Comparison of ENCODE assay signal across 9 cellular contexts in genomic region chr2:161172901-161173540, GRCh38. TPM values are rescaled to one million over a fixed set of nuclear protein-coding genes. Genes with fewer than 3 reads are reported as not detected.
A peak's percentile ranks its signal among the peaks of the same experiment; 100 is the strongest.
DNase-seq lines count a peak whose midpoint lies in the region; ATAC-seq, FAIRE-seq and TF ChIP-seq lines count a peak whose summit lies in the region.
"Had no signal": no experiment of that assay in that cellular context is flagged by ENCODE, and none has a peak within 500 bp of the region (broad histone marks: within the 10 kb centered on the region; RNA-seq: fewer than 3 reads in every experiment).

No MANE protein-coding gene starts in this region.

- TF ChIP-seq RAD21 in GM12878 (IDR thresholded peaks at IDR 0.05; ENCODE audit: insufficient read depth, low read depth, low read length), result no peak

- H3K27me3 ChIP-seq in GM12878 (replicated peaks in 1 of 2; ENCODE audit: control insufficient read depth in 2 of 2, insufficient read depth in 2 of 2, low read length in 1 of 2) (no peaks in the 10 kb centered on the region), thyroid gland (no peaks in the 10 kb centered on the region)

- POLR2A ChIA-PET in GM12878 (lab: Charles Lee), result no interaction called here

- in situ Hi-C loops in GM12878 (cut with MboI), result no loop called here

- H3K79me2 ChIP-seq in GM12878 (ENCODE audit: control insufficient read depth, insufficient read depth, low read length), result peaks cover 86% of the 10 kb centered on the region

- peak; percentile 8 to 35; a peak in 2 of 4 replicates for TF ChIP-seq EP300 in GM12878 (IDR thresholded peaks at IDR 0.05; ENCODE audit: borderline replicate concordance in 1 of 2, control insufficient read depth in 1 of 2, low read depth in 2 of 2, low read length in 2 of 2)

- RAD21 ChIA-PET in GM12878 (lab: Charles Lee; ENCODE audit: unreplicated experiment), result interaction anchor here (0.7 to 1.9 kb wide), 3 partner anchors 33 to 109 kb away, joined by 3 to 9 read pairs (median 4); no protein-coding TSS in a partner anchor

- intact Hi-C loops in GM12878 (cut with micrococcal nuclease; ENCODE audit: unreplicated experiment) (loop anchor here (1.0 to 5.0 kb wide), 2 partner anchors 10 to 36 kb away; no protein-coding TSS in a partner anchor), thyroid gland (cut with DNase I) (no loop called here)

- peak overlapping the region; percentile 69 for H3K4me2 ChIP-seq in GM12878 (ENCODE audit: control insufficient read depth, insufficient read depth)

- SMC1A ChIA-PET in GM12878 (lab: Charles Lee; ENCODE audit: uncharacterized antibody, unreplicated experiment), result interaction anchor here (0.8 to 2.4 kb wide), 8 partner anchors 9 to 109 kb away, joined by 3 to 7 read pairs (median 4); no protein-coding TSS in a partner anchor

- H3K9ac ChIP-seq in GM12878 (ENCODE audit: control insufficient read depth, insufficient read depth, low read length), result no peak overlapping the region

- peaks cover 52% of the 10 kb centered on the region for H3K4me1 ChIP-seq in GM12878 (ENCODE audit: control insufficient read depth, insufficient read depth, low read length)
- peaks cover 4 to 10% of the 10 kb centered on the region in 2 donors for H3K4me1 ChIP-seq in thyroid gland

- DNase-seq in GM12878 (ENCODE audit: low read depth, low spot score), result no peak
- DNase-seq in cerebellum (ENCODE audit: low spot score), result no peak
- no peak for DNase-seq in COLO668 (lab: John Stamatoyannopoulos, UW; ENCODE audit: unreplicated experiment)
- no peak for DNase-seq in thyroid gland
- DNase-seq: EL, H9 had no signal

- peaks cover 0 to 11% of the 10 kb centered on the region in 2 experiments; a peak in 2 of 4 replicates for H3K36me3 ChIP-seq in GM12878 (ENCODE audit: control insufficient read depth in 2 of 2, insufficient read depth in 2 of 2, low read length in 1 of 2)
- H3K36me3 ChIP-seq in thyroid gland, result no peaks in the 10 kb centered on the region

- WGBS in GM12878 (ENCODE audit: insufficient coverage, insufficient replicate concordance, low lambda C conversion rate, missing lambda C conversion rate), result 28% methylated on average over 4 of the region's 4 CpGs
- WGBS in thyroid gland, 2 donors, result 92 to 94% methylated on average over 4 of the region's 4 CpGs

- TF ChIP-seq POLR2A in GM12878 (IDR thresholded peaks at IDR 0.05; ENCODE audit: low read depth, low read length) (no peak), thyroid gland (IDR thresholded peaks at IDR 0.05) (no peak)

- H3K27ac ChIP-seq in GM12878 (ENCODE audit: control insufficient read depth, insufficient read depth) (peak overlapping the region; percentile 36), thyroid gland (no peak overlapping the region)

- H3K9me3 ChIP-seq in GM12878 (replicated peaks; ENCODE audit: control insufficient read depth, insufficient read depth, low read length) (peaks cover 27% of the 10 kb centered on the region), thyroid gland (no peaks in the 10 kb centered on the region)

- FAIRE-seq in GM12878 (lab: Jason Lieb, UNC), result peak; percentile 49

- H4K20me1 ChIP-seq in GM12878 (ENCODE audit: control insufficient read depth, insufficient read depth), result no peaks in the 10 kb centered on the region

- CTCF ChIA-PET in GM12878 (lab: Yijun Ruan, JAX), result no interaction called here

- no peak overlapping the region for H2AFZ ChIP-seq in GM12878 (ENCODE audit: control insufficient read depth, low read depth, low read length)

- ATAC-seq in GM18858 (IDR thresholded peaks at IDR 0.05; ENCODE audit: unreplicated experiment) (peak; percentile 67), GM21381 (IDR thresholded peaks at IDR 0.05; ENCODE audit: unreplicated experiment) (peak; percentile 59), HG03095 (IDR thresholded peaks at IDR 0.05; ENCODE audit: unreplicated experiment) (peak; percentile 49), GM12878 (peak; percentile 70)

- no TSS peak for BruUV-seq in GM12878 (replicated peaks; lab: Mats Ljungman, UMichigan)

- H3K4me3 ChIP-seq in GM12878, result peak overlapping the region; percentile 36; the same call in 1 of the 2 replicates
- no peak overlapping the region for H3K4me3 ChIP-seq in thyroid gland (replicated peaks in 1 of 3)

- TF ChIP-seq CTCF in GM12878 (IDR thresholded peaks at IDR 0.05 in 2 of 3, conservative IDR thresholded peaks at IDR 0.05 in 1 of 3; ENCODE audit: control insufficient read depth in 2 of 3, extremely low read depth in 1 of 3, insufficient read depth in 1 of 3, low read depth in 3 of 3, low read length in 3 of 3) (no peak), thyroid gland (IDR thresholded peaks at IDR 0.05) (no peak)

TF ChIP-seq in GM12878, 131 proteins besides CTCF, POLR2A, EP300 and RAD21 (continues in another document):
- TF ChIP-seq TCF12 (IDR thresholded peaks at IDR 0.05; ENCODE audit: low read depth, low read length) (no peak), IKZF2 (IDR thresholded peaks at IDR 0.05) (peak in 1 of 2 experiments; percentile 28; a peak in 1 of 4 replicates), ZBTB33 (IDR thresholded peaks at IDR 0.05) (no peak), NR2F1 (conservative IDR thresholded peaks at IDR 0.05) (peak; percentile 58; the same call in 1 of the 2 replicates)
- TF ChIP-seq, protein P1, sequence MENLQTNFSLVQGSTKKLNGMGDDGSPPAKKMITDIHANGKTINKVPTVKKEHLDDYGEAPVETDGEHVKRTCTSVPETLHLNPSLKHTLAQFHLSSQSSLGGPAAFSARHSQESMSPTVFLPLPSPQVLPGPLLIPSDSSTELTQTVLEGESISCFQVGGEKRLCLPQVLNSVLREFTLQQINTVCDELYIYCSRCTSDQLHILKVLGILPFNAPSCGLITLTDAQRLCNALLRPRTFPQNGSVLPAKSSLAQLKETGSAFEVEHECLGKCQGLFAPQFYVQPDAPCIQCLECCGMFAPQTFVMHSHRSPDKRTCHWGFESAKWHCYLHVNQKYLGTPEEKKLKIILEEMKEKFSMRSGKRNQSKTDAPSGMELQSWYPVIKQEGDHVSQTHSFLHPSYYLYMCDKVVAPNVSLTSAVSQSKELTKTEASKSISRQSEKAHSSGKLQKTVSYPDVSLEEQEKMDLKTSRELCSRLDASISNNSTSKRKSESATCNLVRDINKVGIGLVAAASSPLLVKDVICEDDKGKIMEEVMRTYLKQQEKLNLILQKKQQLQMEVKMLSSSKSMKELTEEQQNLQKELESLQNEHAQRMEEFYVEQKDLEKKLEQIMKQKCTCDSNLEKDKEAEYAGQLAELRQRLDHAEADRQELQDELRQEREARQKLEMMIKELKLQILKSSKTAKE (IDR thresholded peaks at IDR 0.05; ENCODE audit: low read depth, poor library complexity, severe bottlenecking), result peak; percentile 24
- TF ChIP-seq, protein P2, sequence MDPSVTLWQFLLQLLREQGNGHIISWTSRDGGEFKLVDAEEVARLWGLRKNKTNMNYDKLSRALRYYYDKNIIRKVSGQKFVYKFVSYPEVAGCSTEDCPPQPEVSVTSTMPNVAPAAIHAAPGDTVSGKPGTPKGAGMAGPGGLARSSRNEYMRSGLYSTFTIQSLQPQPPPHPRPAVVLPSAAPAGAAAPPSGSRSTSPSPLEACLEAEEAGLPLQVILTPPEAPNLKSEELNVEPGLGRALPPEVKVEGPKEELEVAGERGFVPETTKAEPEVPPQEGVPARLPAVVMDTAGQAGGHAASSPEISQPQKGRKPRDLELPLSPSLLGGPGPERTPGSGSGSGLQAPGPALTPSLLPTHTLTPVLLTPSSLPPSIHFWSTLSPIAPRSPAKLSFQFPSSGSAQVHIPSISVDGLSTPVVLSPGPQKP (IDR thresholded peaks at IDR 0.05; ENCODE audit: low read depth, low read length), result no peak

RNA-seq across cellular contexts. Expression of gene TANK, which starts 12.8 kb away (rescaled TPM):
- 423 and 495 TPM in 2 replicates for total RNA-seq in GM12878 (2013; cell fraction: nucleolus; rRNA removed)
- 73.1 and 79.9 TPM in 2 replicates for total RNA-seq in GM12878 (2014; rRNA removed)
- total RNA-seq in GM12878 (2014; rRNA removed; fragmentation: Illumina TruSeq; extraction: Trizol), result 107 and 110 TPM in 2 replicates
- total RNA-seq in GM12878 (2021), result 56.6 and 64.2 TPM in 2 replicates
- 28.9 TPM for polyA plus RNA-seq in GM12878 (2011; ENCODE audit: low read depth)
- polyA plus RNA-seq in GM12878 (2011; rRNA removed), result 121 and 166 TPM in 2 replicates
- 44.8 and 49.0 TPM in 2 replicates for polyA plus RNA-seq in GM12878 (2011; cell fraction: cytosol; rRNA removed)
- 61.7 and 70.9 TPM in 2 replicates for polyA plus RNA-seq in GM12878 (2011; cell fraction: nucleus; rRNA removed)
- polyA plus RNA-seq in GM12878 (2012), result 40.5 and 47.5 TPM in 2 replicates
- polyA plus RNA-seq in GM12878 (2014; fragmentation: Illumina TruSeq; extraction: Trizol), result 76.6 and 104 TPM in 2 replicates
- 100 to 1,000 TPM; 102 to 127 TPM for polyA plus RNA-seq in GM12878 (2014; fragmentation: Nextera tagmentation; extraction: Ambion mirVana)
- 40.1 and 48.6 TPM in 2 replicates for polyA plus RNA-seq in GM12878 (2014; rRNA removed)
- polyA plus RNA-seq in GM12878 (2016; fragmentation: Nextera tagmentation; extraction: Ambion mirVana), result 100 to 1,000 TPM; 104 TPM
- 61.1 and 79.8 TPM in 2 replicates for polyA minus RNA-seq in GM12878 (2011; rRNA and poly(A)+ RNA removed)
- 20.8 and 33.6 TPM in 2 replicates for polyA minus RNA-seq in GM12878 (2011; cell fraction: cytosol; rRNA and poly(A)+ RNA removed)
- 136 and 215 TPM in 2 replicates for polyA minus RNA-seq in GM12878 (2011; cell fraction: nucleus; rRNA and poly(A)+ RNA removed)
- 64.1 TPM for total RNA-seq in cerebellum
- total RNA-seq in thyroid gland, result 100 to 1,000 TPM in 2 of 4 donors, 10 to 100 TPM in 2; 76.9 to 115 (median 98.1) TPM
